Comparison of ENCODE assay signal across 27 cellular contexts in genomic region chr7:128843938-128844621, GRCh38. TPM values are rescaled to one million over a fixed set of nuclear protein-coding genes. Genes with fewer than 3 reads are reported as not detected.
DNase-seq lines count a peak whose midpoint lies in the region; ATAC-seq, FAIRE-seq and TF ChIP-seq lines count a peak whose summit lies in the region.
"Had no signal": no experiment of that assay in that cellular context is flagged by ENCODE, and none has a peak within 500 bp of the region (broad histone marks: within the 10 kb centered on the region; RNA-seq: fewer than 3 reads in every experiment).

No MANE protein-coding gene starts in this region.

- no peaks in the 10 kb centered on the region for H3K79me2 ChIP-seq in K562 (ENCODE audit: control insufficient read depth, insufficient read depth, low read length)
- peaks cover 20% of the 10 kb centered on the region for H3K79me2 ChIP-seq in osteoblast (ENCODE audit: insufficient read depth, low read length)

- H2AFZ ChIP-seq in K562 (ENCODE audit: low read depth, low read length) (no peak overlapping the region), osteoblast (ENCODE audit: low read length) (no peak overlapping the region)

- H3K9me3 ChIP-seq in K562 (replicated peaks; ENCODE audit: control insufficient read depth, insufficient read depth, low read depth, low read length) (no peaks in the 10 kb centered on the region), osteoblast (ENCODE audit: low read depth, low read length) (no peaks in the 10 kb centered on the region), small intestine (ENCODE audit: control insufficient read depth, low read depth) (no peaks in the 10 kb centered on the region), colonic mucosa (no peaks in the 10 kb centered on the region)
- H3K9me3 ChIP-seq: BE2C had no signal

- no peak overlapping the region for H3K4me2 ChIP-seq in K562 (ENCODE audit: insufficient read depth, low read length)
- no peak overlapping the region for H3K4me2 ChIP-seq in osteoblast (ENCODE audit: insufficient read depth, low read length)

- FAIRE-seq in K562 (lab: Jason Lieb, UNC) (no peak), small intestine (lab: Jason Lieb, UNC) (no peak)
- FAIRE-seq: GM12891, HepG2 had no signal

- H4K20me1 ChIP-seq in K562 (replicated peaks; ENCODE audit: control insufficient read depth, insufficient read depth, low read length) (peaks cover 25% of the 10 kb centered on the region), osteoblast (ENCODE audit: insufficient read depth, low read length) (peaks cover 70% of the 10 kb centered on the region)

- no TSS peak for BruUV-seq in K562 (replicated peaks; lab: Mats Ljungman, UMichigan)

- H3K27me3 ChIP-seq in K562 (ENCODE audit: control insufficient read depth in 2 of 2, insufficient read depth in 2 of 2, low read length in 2 of 2) (no peaks in the 10 kb centered on the region), osteoblast (ENCODE audit: insufficient read depth, low read length) (no peaks in the 10 kb centered on the region), small intestine (ENCODE audit: control insufficient read depth in 2 of 2, insufficient read depth in 2 of 2, low read length in 2 of 2) (no peaks in the 10 kb centered on the region), colonic mucosa (no peaks in the 10 kb centered on the region)
- H3K27me3 ChIP-seq: BE2C had no signal

- intact Hi-C loops in Right ventricle myocardium inferior (cut with DNase I) (no loop called here), Right ventricle myocardium superior (cut with DNase I) (no loop called here), K562 (cut with micrococcal nuclease) (loop anchor here (2.0 kb wide), 1 partner anchor 37 kb away; no protein-coding TSS in a partner anchor), colonic mucosa (cut with DNase I) (no loop called here)

- no peak for ATAC-seq in Right ventricle myocardium inferior
- ATAC-seq in Right ventricle myocardium superior (ENCODE audit: poor library complexity): no peak
- no peak for ATAC-seq in K562
- ATAC-seq in HG02840 (IDR thresholded peaks at IDR 0.05; ENCODE audit: low FRiP score, unreplicated experiment): no peak

- H3K36me3 ChIP-seq in K562 (ENCODE audit: control insufficient read depth, insufficient read depth, low read length) (peaks cover 100% of the 10 kb centered on the region; the same call in 2 of the 3 replicates), osteoblast (ENCODE audit: insufficient read depth, low read length) (peaks cover 93% of the 10 kb centered on the region), small intestine (ENCODE audit: control insufficient read depth in 2 of 2, insufficient read depth in 2 of 2, low read length in 2 of 2) (no peaks in the 10 kb centered on the region), colonic mucosa (no peaks in the 10 kb centered on the region)

- CTCF ChIA-PET in K562 (lab: Yijun Ruan, JAX; ENCODE audit: low intra/inter-chr PET ratio): no interaction called here

- H3K9ac ChIP-seq in K562 (ENCODE audit: insufficient read depth in 1 of 2, low read depth in 2 of 2, low read length in 2 of 2): peak overlapping the region in 1 of 2 experiments; percentile 53; a peak in 1 of 4 replicates
- H3K9ac ChIP-seq in colonic mucosa (ENCODE audit: low read depth in 2 of 2, low read length in 2 of 2): no peak overlapping the region

- in situ Hi-C loops in K562 (cut with MboI): no loop called here

- H3K27ac ChIP-seq in K562 (ENCODE audit: extremely low read depth, low read depth, low read length) (no peak overlapping the region), osteoblast (ENCODE audit: low read depth, low read length) (no peak overlapping the region), small intestine (ENCODE audit: low read depth in 1 of 2, low read length in 1 of 2) (no peak overlapping the region), colonic mucosa (no peak overlapping the region)
- H3K27ac ChIP-seq: 22Rv1 had no signal

- peak; percentile 60 for DNase-seq in Right ventricle myocardium inferior (ENCODE audit: missing footprints)
- DNase-seq in Right ventricle myocardium superior: no peak
- DNase-seq in K562 (ENCODE audit: extremely low read depth in 1 of 4, low spot score in 3 of 4): no peak
- peak; percentile 60 for DNase-seq in osteoblast (ENCODE audit: insufficient read length, low spot score, missing footprints)
- DNase-seq in small intestine: peak; percentile 13
- no peak for DNase-seq in DMS114 treated with DMSO at 0.1 percent for 48 hours (lab: John Stamatoyannopoulos, UW; ENCODE audit: unreplicated experiment)
- no peak for DNase-seq in colonic mucosa
- DNase-seq: BE2C; CD8-positive, alpha-beta memory T cell; DMS 273 treated with DMSO at 0.1 percent for 48 hours; DMS79 treated with DMSO at 0.1 percent for 48 hours; GF-D8; KBM-7; MV-4-11; NCI-H1105 treated with DMSO at 0.1 percent for 48 hours; NCI-H146; NCI-H2029; NCI-H446 treated with DMSO at 0.1 percent for 48 hours; NCI-H82; NK-92 treated with Interleukin-12 subunit alpha and Interleukin-12 subunit beta, amount 100 ng/mL, for 24 hours; RPMI8226; SHP77 treated with DMSO at 0.1 percent for 48 hours had no signal

- peaks cover 10% of the 10 kb centered on the region for H3K9me1 ChIP-seq in K562 (ENCODE audit: control insufficient read depth, insufficient read depth, low read length)

- 93% methylated on average over 17 of the region's 17 CpGs for WGBS in K562 (ENCODE audit: insufficient coverage, low coverage, missing lambda C conversion rate)
- 83 to 92% (median 90%) methylated on average over 17 of the region's 17 CpGs for WGBS in small intestine, 3 donors

- TF ChIP-seq EP300 in K562 (IDR thresholded peaks at IDR 0.05; ENCODE audit: low read length): no peak

- TF ChIP-seq POLR2A in K562 (conservative IDR thresholded peaks at IDR 0.05): no peak

- TF ChIP-seq CTCF in K562 (IDR thresholded peaks at IDR 0.05 in 2 of 3, conservative IDR thresholded peaks at IDR 0.05 in 1 of 3; ENCODE audit: insufficient read depth in 2 of 3, low read depth in 1 of 3, low read length in 3 of 3): no peak
- no peak for TF ChIP-seq CTCF in osteoblast (IDR thresholded peaks at IDR 0.05; ENCODE audit: extremely low read depth, low read depth, low read length)
- no peak for TF ChIP-seq CTCF in colonic mucosa (IDR thresholded peaks at IDR 0.05)

- H3K4me3 ChIP-seq in K562: no peak overlapping the region
- no peak overlapping the region for H3K4me3 ChIP-seq in osteoblast (ENCODE audit: insufficient read depth, low read length)
- H3K4me3 ChIP-seq in small intestine (ENCODE audit: low read depth in 1 of 2, low read length in 2 of 2): no peak overlapping the region
- H3K4me3 ChIP-seq in colonic mucosa: no peak overlapping the region

- no peak for TF ChIP-seq RAD21 in K562 (CRISPR knock-in tag; conservative IDR thresholded peaks at IDR 0.05 in 1 of 2, IDR thresholded peaks at IDR 0.05 in 1 of 2)

- H3K4me1 ChIP-seq in K562 (replicated peaks in 1 of 2; ENCODE audit: control insufficient read depth in 2 of 2, insufficient read depth in 2 of 2, low read length in 2 of 2): peaks cover 0 to 42% of the 10 kb centered on the region in 2 experiments; a peak in 2 of 5 replicates
- peaks cover 4% of the 10 kb centered on the region for H3K4me1 ChIP-seq in osteoblast (ENCODE audit: insufficient read depth, low read length)
- no peaks in the 10 kb centered on the region for H3K4me1 ChIP-seq in small intestine (ENCODE audit: control insufficient read depth in 2 of 2, insufficient read depth in 1 of 2, low read depth in 1 of 2, low read length in 1 of 2)
- H3K4me1 ChIP-seq in colonic mucosa: no peaks in the 10 kb centered on the region

- POLR2A ChIA-PET in K562 (lab: Yijun Ruan, JAX): interaction anchor here (0.7 to 4.0 kb wide), 7 partner anchors 11 to 211 kb away, joined by 3 to 31 read pairs (median 3); no protein-coding TSS in a partner anchor

RNA-seq across cellular contexts. Expression of gene FLNC, which starts 13.9 kb away (rescaled TPM):
- total RNA-seq in Right ventricle myocardium inferior (905 TPM), Right ventricle myocardium superior (601 TPM), K562 (2014; rRNA removed) (60.7 and 94.5 TPM in 2 replicates), K562 (2014; rRNA removed; fragmentation: Illumina TruSeq; extraction: Trizol) (11.4 and 18.2 TPM in 2 replicates), K562 (2015; rRNA removed; fragmentation: Illumina TruSeq; extraction: Trizol) (28.8 and 33.3 TPM in 2 replicates), K562 (2021) (148 and 155 TPM in 2 replicates), osteoblast (93.7 and 130 TPM in 2 replicates), colonic mucosa (10 to 100 TPM in 1 of 2 donors, 1 to 10 TPM in 1; 4.5 to 88.6 TPM)
- total RNA-seq in K562 (2011; cell fraction: chromatin; rRNA removed; ENCODE audit: low replicate concordance): 62.5 and 206 TPM in 2 replicates
- 132 and 134 TPM in 2 replicates for total RNA-seq in K562 (2011; cell fraction: nucleolus; rRNA removed)
- 72.1 and 81.0 TPM in 2 replicates for total RNA-seq in K562 (2011; cell fraction: nucleoplasm; rRNA removed)
- polyA plus RNA-seq in K562 (2011; rRNA removed) (10.3 and 11.4 TPM in 2 replicates), K562 (2014; fragmentation: Illumina TruSeq; extraction: Trizol) (32.8 and 55.3 TPM in 2 replicates), K562 (2014; fragmentation: Nextera tagmentation; extraction: Ambion mirVana) (1 to 10 TPM in 1 of 2 experiments, under 1 TPM in 1; 0.90 to 1.1 TPM), K562 (2014; rRNA removed) (29.0 and 34.7 TPM in 2 replicates), small intestine (10 to 100 TPM in 2 of 3 donors, 1 to 10 TPM in 1; 8.1 to 13.0 (median 10.1) TPM)
- polyA plus RNA-seq in K562 (2011; cell fraction: cytosol; rRNA removed): 11.4 and 26.8 TPM in 2 replicates
- 58.5 and 126 TPM in 2 replicates for polyA plus RNA-seq in K562 (2011; cell fraction: nucleus; rRNA removed)
- polyA plus RNA-seq in K562 (2012): 66.6 and 106 TPM in 2 replicates
- polyA minus RNA-seq in K562 (2011; rRNA and poly(A)+ RNA removed): 15.1 and 41.9 TPM in 2 replicates
- polyA minus RNA-seq in K562 (2011; cell fraction: cytosol; rRNA and poly(A)+ RNA removed): 127 and 146 TPM in 2 replicates
- polyA minus RNA-seq in K562 (2011; cell fraction: nucleus; rRNA and poly(A)+ RNA removed): 53.1 and 53.6 TPM in 2 replicates
- total RNA-seq: CD8-positive, alpha-beta memory T cell had no signal
- polyA plus RNA-seq: CD14-positive monocyte; CD8-positive, alpha-beta memory T cell; HepG2 had no signal

RNA-seq across cellular contexts. Expression of gene ATP6V1F, which starts 18.6 kb away (rescaled TPM):
- total RNA-seq in Right ventricle myocardium inferior (128 TPM), Right ventricle myocardium superior (119 TPM), K562 (2014; rRNA removed) (265 and 341 TPM in 2 replicates), K562 (2014; rRNA removed; fragmentation: Illumina TruSeq; extraction: Trizol) (174 and 206 TPM in 2 replicates), K562 (2015; rRNA removed; fragmentation: Illumina TruSeq; extraction: Trizol) (332 and 336 TPM in 2 replicates), K562 (2021) (378 and 393 TPM in 2 replicates), osteoblast (91.9 and 95.2 TPM in 2 replicates), colonic mucosa (100 to 1,000 TPM in 1 of 2 donors, 10 to 100 TPM in 1; 94.4 to 105 TPM)
- 21.6 and 54.5 TPM in 2 replicates for total RNA-seq in K562 (2011; cell fraction: chromatin; rRNA removed; ENCODE audit: low replicate concordance)
- total RNA-seq in K562 (2011; cell fraction: nucleolus; rRNA removed): 72.7 and 74.7 TPM in 2 replicates
- 70.9 and 89.2 TPM in 2 replicates for total RNA-seq in K562 (2011; cell fraction: nucleoplasm; rRNA removed)
- polyA plus RNA-seq in K562 (2011; rRNA removed) (507 and 542 TPM in 2 replicates), K562 (2014; fragmentation: Illumina TruSeq; extraction: Trizol) (604 and 714 TPM in 2 replicates), K562 (2014; fragmentation: Nextera tagmentation; extraction: Ambion mirVana) (1,000 to 10,000 TPM in 1 of 2 experiments, 100 to 1,000 TPM in 1; 733 to 1,123 TPM), K562 (2014; rRNA removed) (568 and 645 TPM in 2 replicates), small intestine (100 to 1,000 TPM; 145 to 239 (median 162) TPM)
- 869 and 1,641 TPM in 2 replicates for polyA plus RNA-seq in K562 (2011; cell fraction: cytosol; rRNA removed)
- 256 and 267 TPM in 2 replicates for polyA plus RNA-seq in K562 (2011; cell fraction: nucleus; rRNA removed)
- polyA plus RNA-seq in K562 (2012): 454 and 820 TPM in 2 replicates
- 83.2 and 101 TPM in 2 replicates for polyA minus RNA-seq in K562 (2011; rRNA and poly(A)+ RNA removed)
- 93.9 and 97.2 TPM in 2 replicates for polyA minus RNA-seq in K562 (2011; cell fraction: cytosol; rRNA and poly(A)+ RNA removed)
- 35.3 and 68.5 TPM in 2 replicates for polyA minus RNA-seq in K562 (2011; cell fraction: nucleus; rRNA and poly(A)+ RNA removed)

RNA-seq across cellular contexts. Expression of gene CCDC136, which starts 52.3 kb away (rescaled TPM):
- total RNA-seq in Right ventricle myocardium inferior (6.3 TPM), Right ventricle myocardium superior (5.2 TPM), K562 (2014; rRNA removed) (17.0 and 23.5 TPM in 2 replicates), K562 (2014; rRNA removed; fragmentation: Illumina TruSeq; extraction: Trizol) (15.3 and 18.8 TPM in 2 replicates), K562 (2015; rRNA removed; fragmentation: Illumina TruSeq; extraction: Trizol) (27.6 and 28.7 TPM in 2 replicates), K562 (2021) (23.7 and 26.5 TPM in 2 replicates), osteoblast (7.2 and 10.0 TPM in 2 replicates), colonic mucosa (1 to 10 TPM in 1 of 2 donors, under 1 TPM in 1; 0.64 to 5.8 TPM)
- total RNA-seq in K562 (2011; cell fraction: chromatin; rRNA removed; ENCODE audit: low replicate concordance): 153 and 165 TPM in 2 replicates
- 88.4 and 89.7 TPM in 2 replicates for total RNA-seq in K562 (2011; cell fraction: nucleolus; rRNA removed)
- 120 and 159 TPM in 2 replicates for total RNA-seq in K562 (2011; cell fraction: nucleoplasm; rRNA removed)
- polyA plus RNA-seq in K562 (2011; rRNA removed) (40.2 and 45.0 TPM in 2 replicates), K562 (2014; fragmentation: Illumina TruSeq; extraction: Trizol) (23.5 and 26.9 TPM in 2 replicates), K562 (2014; fragmentation: Nextera tagmentation; extraction: Ambion mirVana) (1 to 10 TPM; 2.4 TPM), K562 (2014; rRNA removed) (34.8 and 40.8 TPM in 2 replicates), small intestine (1 to 10 TPM in 1 of 3 donors, under 1 TPM in 2; 0.22 to 2.3 (median 0.81) TPM)
- polyA plus RNA-seq in K562 (2011; cell fraction: cytosol; rRNA removed): 12.2 and 20.3 TPM in 2 replicates
- polyA plus RNA-seq in K562 (2011; cell fraction: nucleus; rRNA removed): 165 and 172 TPM in 2 replicates
- 30.6 and 53.3 TPM in 2 replicates for polyA plus RNA-seq in K562 (2012)
- polyA minus RNA-seq in K562 (2011; rRNA and poly(A)+ RNA removed): 31.9 and 36.9 TPM in 2 replicates
- polyA minus RNA-seq in K562 (2011; cell fraction: cytosol; rRNA and poly(A)+ RNA removed): 9.3 and 17.3 TPM in 2 replicates
- 47.4 and 54.8 TPM in 2 replicates for polyA minus RNA-seq in K562 (2011; cell fraction: nucleus; rRNA and poly(A)+ RNA removed)

Comparison
In these comparisons a context has a peak if more than half of its experiments do, and no peak if none do; other contexts are left out.
1. DNase-seq: peak in Right ventricle myocardium inferior (single experiment), osteoblast (single experiment) and small intestine (single experiment); none in Right ventricle myocardium superior (single experiment), K562 (0 of 4), DMS114 treated with DMSO at 0.1 percent for 48 hours (single experiment) and colonic mucosa (single experiment).